ENCODE assay signal across 24 cellular contexts in genomic region chr17:4724655-4725054, GRCh38.
"Had no signal": no experiment of that assay in that cellular context is flagged by ENCODE, and none has a peak within 500 bp of the region (broad histone marks: within the 10 kb centered on the region; RNA-seq: fewer than 3 reads in every experiment).

No MANE protein-coding gene starts in this region.

- H3K36me3 ChIP-seq: breast epithelium, left ventricle myocardium inferior, thyroid gland had no signal

- DNase-seq: activated naive CD4-positive, alpha-beta T cell; activated T-cell treated with anti-CD3 and anti-CD28 coated beads, Interleukin-2, amount 50 U/mL, for 24 hours; amniotic stem cell; dorsolateral prefrontal cortex; effector memory CD8-positive, alpha-beta T cell; hypothalamus; left ventricle myocardium inferior; midbrain; nephron progenitor cell; nucleus accumbens; right cardiac atrium; stimulated activated CD4-positive, alpha-beta T cell treated with anti-CD3 and anti-CD28 coated beads, Interleukin-12 subunit alpha, Interleukin-12 subunit beta, amount 100 ng/mL, for 4 hours; substantia nigra; SW 1271; T-helper 17 cell; thyroid gland had no signal

- H3K9me3 ChIP-seq: breast epithelium, esophagus muscularis mucosa, left ventricle myocardium inferior, thyroid gland had no signal

- H3K4me3 Mint-ChIP-seq: activated naive CD8-positive, alpha-beta T cell; activated T-cell treated with anti-CD3 and anti-CD28 coated beads, Interleukin-2, amount 50 U/mL, for 24 hours; activated T-helper 17 cell treated with anti-CD3 and anti-CD28 coated beads, Interleukin-2, amount 50 U/mL, for 72 hours; central memory CD8-positive, alpha-beta T cell; effector memory CD8-positive, alpha-beta T cell; nephron progenitor cell; stimulated activated naive CD8-positive, alpha-beta T cell treated with anti-CD3 and anti-CD28 coated beads, Interleukin-15, Interleukin-2, amounts not matched to agents 100 ng/mL and 50 ng/mL, for 24 hours; T-helper 17 cell; WTC11 had no signal

- H3K4me3 ChIP-seq: breast epithelium, dorsolateral prefrontal cortex, esophagus muscularis mucosa, left ventricle myocardium inferior, thyroid gland had no signal

- H3K27ac Mint-ChIP-seq: activated naive CD8-positive, alpha-beta T cell; activated T-cell treated with anti-CD3 and anti-CD28 coated beads, Interleukin-2, amount 50 U/mL, for 24 hours; activated T-helper 17 cell treated with anti-CD3 and anti-CD28 coated beads, Interleukin-2, amount 50 U/mL, for 72 hours; nephron progenitor cell; stimulated activated naive CD8-positive, alpha-beta T cell treated with anti-CD3 and anti-CD28 coated beads, Interleukin-15, Interleukin-2, amounts not matched to agents 100 ng/mL and 50 ng/mL, for 24 hours; T-helper 17 cell; WTC11 had no signal

- H3K27ac ChIP-seq: breast epithelium, dorsolateral prefrontal cortex, esophagus muscularis mucosa, left ventricle myocardium inferior, parathyroid adenoma, thyroid gland had no signal

- H3K36me3 Mint-ChIP-seq: activated naive CD8-positive, alpha-beta T cell had no signal

- H3K4me1 ChIP-seq: breast epithelium, parathyroid adenoma, thyroid gland had no signal

- H3K9me3 Mint-ChIP-seq: activated T-cell treated with anti-CD3 and anti-CD28 coated beads, Interleukin-2, amount 50 U/mL, for 24 hours; activated T-helper 17 cell treated with anti-CD3 and anti-CD28 coated beads, Interleukin-2, amount 50 U/mL, for 72 hours; central memory CD8-positive, alpha-beta T cell; effector memory CD8-positive, alpha-beta T cell; stimulated activated naive CD8-positive, alpha-beta T cell treated with anti-CD3 and anti-CD28 coated beads, Interleukin-15, Interleukin-2, amounts not matched to agents 100 ng/mL and 50 ng/mL, for 24 hours; WTC11 had no signal

- H3K4me1 Mint-ChIP-seq: WTC11 had no signal

- H3K27me3 Mint-ChIP-seq: activated naive CD8-positive, alpha-beta T cell; activated T-cell treated with anti-CD3 and anti-CD28 coated beads, Interleukin-2, amount 50 U/mL, for 24 hours; activated T-helper 17 cell treated with anti-CD3 and anti-CD28 coated beads, Interleukin-2, amount 50 U/mL, for 72 hours; central memory CD8-positive, alpha-beta T cell; effector memory CD8-positive, alpha-beta T cell; stimulated activated naive CD8-positive, alpha-beta T cell treated with anti-CD3 and anti-CD28 coated beads, Interleukin-15, Interleukin-2, amounts not matched to agents 100 ng/mL and 50 ng/mL, for 24 hours; T-helper 17 cell had no signal
